13 cellular contexts compared by ENCODE assay signal in genomic region chr7:44575054-44575453, GRCh38. TPM values are rescaled to one million over a fixed set of nuclear protein-coding genes. Genes with fewer than 3 reads are reported as not detected.
DNase-seq lines count a peak whose midpoint lies in the region; ATAC-seq and TF ChIP-seq lines count a peak whose summit lies in the region.
"Had no signal": no experiment of that assay in that cellular context is flagged by ENCODE, and none has a peak within 500 bp of the region (broad histone marks: within the 10 kb centered on the region; RNA-seq: fewer than 3 reads in every experiment).

No MANE protein-coding gene starts in this region.

- H3K4me3 ChIP-seq in BLaER1 (peak overlapping the region; percentile 98), mesodermal cell (ENCODE audit: extremely low read depth, insufficient read depth, low read length, poor library complexity, severe bottlenecking) (peak overlapping the region; percentile 66)

- H3K4me1 ChIP-seq in BLaER1 (peaks cover 33% of the 10 kb centered on the region), mesodermal cell (ENCODE audit: control insufficient read depth, insufficient read depth, low read length, poor library complexity, severe bottlenecking) (peaks cover 4% of the 10 kb centered on the region)

- in situ Hi-C loops in G401 (cut with HindIII; ENCODE audit: low sequenced_read_pairs): no loop called here

- H3K36me3 ChIP-seq in BLaER1 (peaks cover 81% of the 10 kb centered on the region), mesodermal cell (ENCODE audit: control insufficient read depth, insufficient read depth, low read length) (peaks cover 66% of the 10 kb centered on the region)

- no peaks in the 10 kb centered on the region for H3K9me3 Mint-ChIP-seq in HFFc6
- H3K9me3 Mint-ChIP-seq in activated naive CD4-positive, alpha-beta T cell treated with anti-CD3 and anti-CD28 coated beads, Interleukin-2, amount 50 U/mL, for 72 hours: no peaks in the 10 kb centered on the region

- peaks cover 36% of the 10 kb centered on the region for H3K4me1 Mint-ChIP-seq in HFFc6 (ENCODE audit: low read depth)

- H3K9ac ChIP-seq in BLaER1: peak overlapping the region; percentile 98; the same call in 1 of the 2 replicates

- no peak for ATAC-seq in activated naive CD4-positive, alpha-beta T cell treated with anti-CD3 and anti-CD28 coated beads, Interleukin-2, amount 50 U/mL, for 72 hours
- ATAC-seq: body of pancreas had no signal

- H3K27ac ChIP-seq in BLaER1 (0 out of 2 replicates have a peak overlapping the region, but pooled peaks have one; percentile 97), mesodermal cell (ENCODE audit: low read depth, low read length, severe bottlenecking) (no peak overlapping the region)

- H3K36me3 Mint-ChIP-seq in HFFc6 (ENCODE audit: low read depth): peaks cover 53% of the 10 kb centered on the region
- H3K36me3 Mint-ChIP-seq in activated naive CD4-positive, alpha-beta T cell treated with anti-CD3 and anti-CD28 coated beads, Interleukin-2, amount 50 U/mL, for 72 hours: peaks cover 41 to 65% of the 10 kb centered on the region in 2 donors

- peak overlapping the region; percentile 100 for H3K4me3 Mint-ChIP-seq in HFFc6

- TF ChIP-seq CTCF in HFFc6 (IDR thresholded peaks at IDR 0.05): no peak

- H3K27me3 ChIP-seq in BLaER1: no peaks in the 10 kb centered on the region
- H3K27me3 ChIP-seq: body of pancreas, transverse colon had no signal

- peak overlapping the region; percentile 95; the same call in 1 of the 2 replicates for H3K27ac Mint-ChIP-seq in HFFc6
- peak overlapping the region; percentile 99 for H3K27ac Mint-ChIP-seq in activated naive CD4-positive, alpha-beta T cell treated with anti-CD3 and anti-CD28 coated beads, Interleukin-2, amount 50 U/mL, for 72 hours

- H3K4me2 ChIP-seq in BLaER1: peak overlapping the region; percentile 97

- H3K9me3 ChIP-seq in BLaER1: no peaks in the 10 kb centered on the region
- no peaks in the 10 kb centered on the region for H3K9me3 ChIP-seq in mesodermal cell (ENCODE audit: control insufficient read depth, low read length)
- H3K9me3 ChIP-seq: body of pancreas, transverse colon had no signal

- DNase-seq in HFFc6: no peak
- no peak for DNase-seq in activated naive CD4-positive, alpha-beta T cell treated with anti-CD3 and anti-CD28 coated beads, Interleukin-2, amount 50 U/mL, for 72 hours (ENCODE audit: low spot score in 2 of 2)
- DNase-seq in NCI-H226: no peak
- DNase-seq in G401 (ENCODE audit: low spot score): no peak
- DNase-seq in NCI-H1436 treated with DMSO at 0.1 percent for 48 hours (lab: John Stamatoyannopoulos, UW): no peak
- no peak for DNase-seq in anterior cingulate cortex (lab: John Stamatoyannopoulos, UW)
- DNase-seq: body of pancreas; Kasumi-1; NCI-H748 treated with DMSO at 0.1 percent for 48 hours; stimulated activated CD4-positive, alpha-beta T cell treated with anti-CD3 and anti-CD28 coated beads, Interleukin-4, amount 100 ng/mL, for 24 hours; transverse colon had no signal

- no peaks in the 10 kb centered on the region; the same call in 1 of the 2 replicates for H3K27me3 Mint-ChIP-seq in HFFc6 (ENCODE audit: insufficient read depth)

- peaks cover 28% of the 10 kb centered on the region; the same call in 1 of the 2 replicates for H4K20me1 ChIP-seq in BLaER1

RNA-seq across cellular contexts. Expression of gene DDX56, which starts 1.3 kb away (rescaled TPM):
- total RNA-seq in HFFc6 (2021; fragmentation: NEBNext Ultra II Directional; extraction: Animal tissue kit (Norgen Biotek cat#: 25700)): 10 to 100 TPM; 62.2 to 81.9 (median 70.1) TPM
- total RNA-seq in activated naive CD4-positive, alpha-beta T cell treated with anti-CD3 and anti-CD28 coated beads, Interleukin-2, amount 50 U/mL, for 72 hours: 10 to 100 TPM; 83.4 to 92.7 TPM
- polyA plus RNA-seq in mesodermal cell (2013, experiment 1 of 2): 52.2 TPM
- 49.1 TPM for polyA plus RNA-seq in mesodermal cell (2013, experiment 2 of 2)
- total RNA-seq in G401 (2014; rRNA removed; shearing (Covaris generic)): 101 and 124 TPM in 2 replicates

RNA-seq across cellular contexts. Expression of gene TMED4, which starts 7.0 kb away (rescaled TPM):
- total RNA-seq in HFFc6 (2021; fragmentation: NEBNext Ultra II Directional; extraction: Animal tissue kit (Norgen Biotek cat#: 25700)): 10 to 100 TPM; 73.7 to 89.7 (median 80.7) TPM
- 100 to 1,000 TPM in 1 of 2 donors, 10 to 100 TPM in 1; 67.1 to 114 TPM for total RNA-seq in activated naive CD4-positive, alpha-beta T cell treated with anti-CD3 and anti-CD28 coated beads, Interleukin-2, amount 50 U/mL, for 72 hours
- 97.2 TPM for polyA plus RNA-seq in mesodermal cell (2013, experiment 1 of 2)
- polyA plus RNA-seq in mesodermal cell (2013, experiment 2 of 2): 81.6 TPM
- 105 and 124 TPM in 2 replicates for total RNA-seq in G401 (2014; rRNA removed; shearing (Covaris generic))

RNA-seq across cellular contexts. Expression of gene OGDH, which starts 31.4 kb away (rescaled TPM):
- 10 to 100 TPM; 77.8 to 88.2 (median 80.2) TPM for total RNA-seq in HFFc6 (2021; fragmentation: NEBNext Ultra II Directional; extraction: Animal tissue kit (Norgen Biotek cat#: 25700))
- total RNA-seq in activated naive CD4-positive, alpha-beta T cell treated with anti-CD3 and anti-CD28 coated beads, Interleukin-2, amount 50 U/mL, for 72 hours: 100 to 1,000 TPM in 1 of 2 donors, 10 to 100 TPM in 1; 53.2 to 106 TPM
- polyA plus RNA-seq in mesodermal cell (2013, experiment 1 of 2): 39.8 TPM
- polyA plus RNA-seq in mesodermal cell (2013, experiment 2 of 2): 36.7 TPM
- 66.4 and 78.8 TPM in 2 replicates for total RNA-seq in G401 (2014; rRNA removed; shearing (Covaris generic))

RNA-seq across cellular contexts. Expression of gene NPC1L1, which starts 33.9 kb away (rescaled TPM):
- not detected for total RNA-seq in HFFc6 (2021; fragmentation: NEBNext Ultra II Directional; extraction: Animal tissue kit (Norgen Biotek cat#: 25700))
- under 1 TPM; 0.06 to 0.14 TPM for total RNA-seq in activated naive CD4-positive, alpha-beta T cell treated with anti-CD3 and anti-CD28 coated beads, Interleukin-2, amount 50 U/mL, for 72 hours
- 0.18 TPM for polyA plus RNA-seq in mesodermal cell (2013, experiment 1 of 2)
- polyA plus RNA-seq in mesodermal cell (2013, experiment 2 of 2): not detected
- not detected in 2 replicates for total RNA-seq in G401 (2014; rRNA removed; shearing (Covaris generic))
